Comparison of ENCODE assay signal across 10 cellular contexts in genomic region chr2:73359915-73360697, GRCh38. TPM values are rescaled to one million over a fixed set of nuclear protein-coding genes. Genes with fewer than 3 reads are reported as not detected.
DNase-seq lines count a peak whose midpoint lies in the region; ATAC-seq and TF ChIP-seq lines count a peak whose summit lies in the region.
"Had no signal": no experiment of that assay in that cellular context is flagged by ENCODE, and none has a peak within 500 bp of the region (broad histone marks: within the 10 kb centered on the region; RNA-seq: fewer than 3 reads in every experiment).

No MANE protein-coding gene starts in this region.

- H3K36me3 Mint-ChIP-seq in effector memory CD8-positive, alpha-beta T cell (ENCODE audit: insufficient read depth) = no peaks in the 10 kb centered on the region

- no peak for ATAC-seq in effector memory CD8-positive, alpha-beta T cell (replicated peaks)

- H3K4me3 ChIP-seq in fibroblast of the aortic adventitia (ENCODE audit: low read depth, low read length) (no peak overlapping the region), thyroid gland (replicated peaks in 1 of 3) (no peak overlapping the region)
- H3K4me3 ChIP-seq: stomach had no signal

- H3K27ac Mint-ChIP-seq in effector memory CD8-positive, alpha-beta T cell = no peak overlapping the region

- no peak overlapping the region for H3K27ac ChIP-seq in thyroid gland
- H3K27ac ChIP-seq: stomach had no signal

- no peak for TF ChIP-seq POLR2A in thyroid gland (IDR thresholded peaks at IDR 0.05)

- in situ Hi-C loops in ACHN (cut with HindIII; ENCODE audit: low pct_ligation_motif_present, low pct_unique_long_range_greater_than_20kb, low sequenced_read_pairs) = no loop called here

- H3K9me3 ChIP-seq in thyroid gland = no peaks in the 10 kb centered on the region
- H3K9me3 ChIP-seq: stomach had no signal

- H3K27me3 ChIP-seq in thyroid gland = no peaks in the 10 kb centered on the region
- H3K27me3 ChIP-seq: stomach had no signal

- H3K4me3 Mint-ChIP-seq in effector memory CD8-positive, alpha-beta T cell = no peak overlapping the region

- no peaks in the 10 kb centered on the region for H3K4me1 Mint-ChIP-seq in effector memory CD8-positive, alpha-beta T cell (ENCODE audit: low read depth in 2 of 2)

- DNase-seq in ACHN (peak; percentile 34), GM03348 (ENCODE audit: low spot score) (peak; percentile 17), RKO (ENCODE audit: low spot score) (peak; percentile 8), fibroblast of the aortic adventitia (ENCODE audit: low read depth) (peak; percentile 10), NOMO-1 (lab: John Stamatoyannopoulos, UW; ENCODE audit: unreplicated experiment in 2 of 2) (no peak), NCI-H1048 (lab: John Stamatoyannopoulos, UW) (no peak), thyroid gland (no peak)
- no peak for DNase-seq in effector memory CD8-positive, alpha-beta T cell
- DNase-seq: activated CD4-positive, CD25-positive, alpha-beta regulatory T cell; stomach had no signal

- H3K27me3 Mint-ChIP-seq in effector memory CD8-positive, alpha-beta T cell = peaks cover 16 to 19% of the 10 kb centered on the region in 2 donors

- H3K4me1 ChIP-seq in thyroid gland = no peaks in the 10 kb centered on the region
- H3K4me1 ChIP-seq: stomach had no signal

- intact Hi-C loops in thyroid gland (cut with DNase I) = no loop called here

- TF ChIP-seq CTCF in fibroblast of the aortic adventitia (IDR thresholded peaks at IDR 0.05; ENCODE audit: insufficient read depth, low read length) (peak; percentile 37), thyroid gland (IDR thresholded peaks at IDR 0.05) (peak in 1 of 6 experiments; percentile 21)

- no peaks in the 10 kb centered on the region for H3K36me3 ChIP-seq in thyroid gland
- H3K36me3 ChIP-seq: stomach had no signal

- H3K9me3 Mint-ChIP-seq in effector memory CD8-positive, alpha-beta T cell = no peaks in the 10 kb centered on the region

- 19 to 24% methylated on average over 2 of the region's 2 CpGs for WGBS in thyroid gland, 2 donors

RNA-seq across cellular contexts. Expression of gene ALMS1, which starts 25.5 kb away (rescaled TPM):
- 15.0 and 28.2 TPM in 2 replicates for total RNA-seq in fibroblast of the aortic adventitia (ENCODE audit: low replicate concordance)
- 10 to 100 TPM; 38.7 to 66.6 (median 44.4) TPM for total RNA-seq in thyroid gland

Comparison
In these comparisons a context has a peak if more than half of its experiments do, and no peak if none do; other contexts are left out.
1. DNase-seq: peak in ACHN (single experiment), GM03348 (single experiment), RKO (single experiment) and fibroblast of the aortic adventitia (single experiment); none in NOMO-1 (0 of 2), NCI-H1048 (single experiment), thyroid gland (0 of 2) and effector memory CD8-positive, alpha-beta T cell (0 of 3).